Comparison of ENCODE assay signal across 15 cellular contexts in the genomic region with DNA sequence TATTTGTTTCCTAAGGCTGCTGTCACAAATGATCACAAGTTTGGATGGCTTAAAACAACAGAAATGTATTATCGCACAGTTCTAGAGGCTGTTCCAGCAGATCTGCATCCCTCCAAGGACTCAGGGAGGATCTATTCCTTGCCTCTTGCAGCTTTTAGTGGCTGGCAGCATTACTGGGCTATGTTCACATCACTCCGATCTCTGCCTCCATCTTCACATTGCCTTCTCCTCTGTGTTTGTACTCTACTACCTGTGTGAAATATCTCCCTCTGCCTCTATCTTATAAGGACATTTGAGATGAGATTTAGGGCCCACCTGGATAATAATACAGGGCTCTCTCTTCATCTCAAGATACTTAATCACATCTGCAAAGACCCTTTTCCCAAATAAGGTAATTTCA. TPM values are rescaled to one million over a fixed set of nuclear protein-coding genes. Genes with fewer than 3 reads are reported as not detected.
DNase-seq lines count a peak whose midpoint lies in the region; ATAC-seq and TF ChIP-seq lines count a peak whose summit lies in the region.
"Had no signal": no experiment of that assay in that cellular context is flagged by ENCODE, and none has a peak within 500 bp of the region (broad histone marks: within the 10 kb centered on the region; RNA-seq: fewer than 3 reads in every experiment).

No MANE protein-coding gene starts in this region.

- intact Hi-C loops in left ventricle myocardium inferior (cut with micrococcal nuclease): no loop called here
- intact Hi-C loops in heart right ventricle (cut with DNase I): no loop called here
- intact Hi-C loops in uterus (cut with DNase I; ENCODE audit: low total_unique reads): no loop called here
- intact Hi-C loops in colonic mucosa (cut with DNase I): no loop called here

- H3K36me3 Mint-ChIP-seq in activated naive CD8-positive, alpha-beta T cell treated with anti-CD3 and anti-CD28 coated beads for 36 hours: peaks cover 75% of the 10 kb centered on the region
- peaks cover 17% of the 10 kb centered on the region for H3K36me3 Mint-ChIP-seq in natural killer cell treated with Interleukin-12 subunit alpha and Interleukin-12 subunit beta and Interleukin-15 and Interleukin-18, amount 100 ng/mL, for 72 hours

- no peaks in the 10 kb centered on the region for H3K4me1 ChIP-seq in left ventricle myocardium inferior
- peaks cover 0 to 7% (median 0%) of the 10 kb centered on the region in 9 donors for H3K4me1 ChIP-seq in heart right ventricle
- no peaks in the 10 kb centered on the region for H3K4me1 ChIP-seq in uterus
- no peaks in the 10 kb centered on the region for H3K4me1 ChIP-seq in colonic mucosa
- H3K4me1 ChIP-seq: lower lobe of right lung had no signal

- DNase-seq in left ventricle myocardium inferior: no peak
- no peak for DNase-seq in heart right ventricle
- DNase-seq in activated naive CD8-positive, alpha-beta T cell treated with anti-CD3 and anti-CD28 coated beads for 36 hours: no peak
- no peak for DNase-seq in natural killer cell treated with Interleukin-12 subunit alpha and Interleukin-12 subunit beta and Interleukin-15 and Interleukin-18, amount 100 ng/mL, for 72 hours (ENCODE audit: low spot score)
- DNase-seq in uterus: no peak
- DNase-seq in colonic mucosa: no peak
- no peak for DNase-seq in H7
- DNase-seq in RPMI8226: no peak
- DNase-seq: activated effector memory CD4-positive, alpha-beta T cell treated with Interleukin-2 at 50 U/mL for 16 hours; lower lobe of right lung; NCI-H2081; NCI-H82; SHP77 had no signal

- WGBS in heart right ventricle, 2 donors: 88 to 91% methylated on average over 2 of the region's 2 CpGs

- peaks cover 49% of the 10 kb centered on the region for H3K4me1 Mint-ChIP-seq in activated naive CD8-positive, alpha-beta T cell treated with anti-CD3 and anti-CD28 coated beads for 36 hours
- peaks cover 6 to 13% of the 10 kb centered on the region in 2 donors for H3K4me1 Mint-ChIP-seq in natural killer cell treated with Interleukin-12 subunit alpha and Interleukin-12 subunit beta and Interleukin-15 and Interleukin-18, amount 100 ng/mL, for 72 hours (ENCODE audit: low read depth in 2 of 2)

- TF ChIP-seq CTCF in left ventricle myocardium inferior (IDR thresholded peaks at IDR 0.05; ENCODE audit: borderline replicate concordance): no peak
- no peak for TF ChIP-seq CTCF in heart right ventricle (IDR thresholded peaks at IDR 0.05)
- no peak for TF ChIP-seq CTCF in uterus (IDR thresholded peaks at IDR 0.05)
- no peak for TF ChIP-seq CTCF in colonic mucosa (IDR thresholded peaks at IDR 0.05)

- no peak overlapping the region for H3K9ac ChIP-seq in colonic mucosa (ENCODE audit: low read depth in 2 of 2, low read length in 2 of 2)

- peak overlapping the region; percentile 91 for H3K27ac Mint-ChIP-seq in activated naive CD8-positive, alpha-beta T cell treated with anti-CD3 and anti-CD28 coated beads for 36 hours
- H3K27ac Mint-ChIP-seq in natural killer cell treated with Interleukin-12 subunit alpha and Interleukin-12 subunit beta and Interleukin-15 and Interleukin-18, amount 100 ng/mL, for 72 hours: peak overlapping the region in 1 of 2 donors; percentile 89

- H3K4me3 ChIP-seq in left ventricle myocardium inferior (peak overlapping the region; percentile 27), heart right ventricle (peak overlapping the region in 5 of 10 donors; percentile 14 to 37 (median 24)), uterus (peak overlapping the region; percentile 5 to 11), colonic mucosa (no peak overlapping the region), H7 (ENCODE audit: insufficient read depth, low read depth, low read length) (no peak overlapping the region)
- H3K4me3 ChIP-seq: lower lobe of right lung had no signal

- no peak for ATAC-seq in heart right ventricle
- no peak for ATAC-seq in natural killer cell treated with Interleukin-12 subunit alpha and Interleukin-12 subunit beta and Interleukin-15 and Interleukin-18, amount 100 ng/mL, for 72 hours
- ATAC-seq: lower lobe of right lung had no signal

- peak overlapping the region; percentile 0 for H3K27ac ChIP-seq in left ventricle myocardium inferior (replicated peaks)
- peak overlapping the region in 4 of 10 donors; percentile 21 to 60 (median 44) for H3K27ac ChIP-seq in heart right ventricle
- peak overlapping the region; percentile 77 to 90 for H3K27ac ChIP-seq in uterus
- no peak overlapping the region for H3K27ac ChIP-seq in colonic mucosa
- H3K27ac ChIP-seq: HL-60, lower lobe of right lung, VCaP had no signal

- H3K4me3 Mint-ChIP-seq in activated naive CD8-positive, alpha-beta T cell treated with anti-CD3 and anti-CD28 coated beads for 36 hours: peak overlapping the region; percentile 51
- H3K4me3 Mint-ChIP-seq in natural killer cell treated with Interleukin-12 subunit alpha and Interleukin-12 subunit beta and Interleukin-15 and Interleukin-18, amount 100 ng/mL, for 72 hours: peak overlapping the region; percentile 21

- no peaks in the 10 kb centered on the region for H3K27me3 Mint-ChIP-seq in activated naive CD8-positive, alpha-beta T cell treated with anti-CD3 and anti-CD28 coated beads for 36 hours
- no peaks in the 10 kb centered on the region for H3K27me3 Mint-ChIP-seq in natural killer cell treated with Interleukin-12 subunit alpha and Interleukin-12 subunit beta and Interleukin-15 and Interleukin-18, amount 100 ng/mL, for 72 hours

- H3K36me3 ChIP-seq in left ventricle myocardium inferior: no peaks in the 10 kb centered on the region
- H3K36me3 ChIP-seq in heart right ventricle: peaks cover 0 to 27% (median 0%) of the 10 kb centered on the region in 9 donors
- no peaks in the 10 kb centered on the region for H3K36me3 ChIP-seq in uterus
- no peaks in the 10 kb centered on the region for H3K36me3 ChIP-seq in colonic mucosa
- H3K36me3 ChIP-seq in H7 (replicated peaks; ENCODE audit: control insufficient read depth, insufficient read depth, low read length): peaks cover 31% of the 10 kb centered on the region
- H3K36me3 ChIP-seq: lower lobe of right lung had no signal

- H3K9me3 Mint-ChIP-seq in activated naive CD8-positive, alpha-beta T cell treated with anti-CD3 and anti-CD28 coated beads for 36 hours: no peaks in the 10 kb centered on the region
- H3K9me3 Mint-ChIP-seq in natural killer cell treated with Interleukin-12 subunit alpha and Interleukin-12 subunit beta and Interleukin-15 and Interleukin-18, amount 100 ng/mL, for 72 hours: no peaks in the 10 kb centered on the region

- no peak for TF ChIP-seq POLR2A in uterus (IDR thresholded peaks at IDR 0.05)

- H3K27me3 ChIP-seq in left ventricle myocardium inferior (ENCODE audit: low read depth): no peaks in the 10 kb centered on the region
- H3K27me3 ChIP-seq in heart right ventricle: no peaks in the 10 kb centered on the region
- H3K27me3 ChIP-seq in uterus: no peaks in the 10 kb centered on the region
- no peaks in the 10 kb centered on the region for H3K27me3 ChIP-seq in colonic mucosa
- no peaks in the 10 kb centered on the region for H3K27me3 ChIP-seq in H7 (ENCODE audit: control insufficient read depth, insufficient read depth, low read length)

- no peaks in the 10 kb centered on the region for H3K9me3 ChIP-seq in left ventricle myocardium inferior (replicated peaks)
- H3K9me3 ChIP-seq in heart right ventricle: no peaks in the 10 kb centered on the region
- H3K9me3 ChIP-seq in uterus: no peaks in the 10 kb centered on the region
- no peaks in the 10 kb centered on the region for H3K9me3 ChIP-seq in colonic mucosa
- H3K9me3 ChIP-seq: lower lobe of right lung had no signal

RNA-seq across cellular contexts. Expression of a gene that starts 18.9 kb away (rescaled TPM):
- total RNA-seq in left ventricle myocardium inferior (0.55 TPM), heart right ventricle (1 to 10 TPM in 1 of 10 donors, under 1 TPM in 7, not detected in 2; 0.17 to 2.7 (median 0.34) TPM), uterus (10 to 100 TPM in 1 of 4 donors, 1 to 10 TPM in 1, under 1 TPM in 2; 0.26 to 21.2 (median 0.80) TPM), colonic mucosa (10 to 100 TPM in 1 of 2 donors, 1 to 10 TPM in 1; 6.8 to 27.6 TPM)
- polyA plus RNA-seq in heart right ventricle: under 1 TPM; 0.33 to 0.88 TPM
- 10 to 100 TPM; 81.6 to 89.7 TPM for total RNA-seq in activated naive CD8-positive, alpha-beta T cell treated with anti-CD3 and anti-CD28 coated beads for 36 hours
- total RNA-seq in natural killer cell treated with Interleukin-12 subunit alpha and Interleukin-12 subunit beta and Interleukin-15 and Interleukin-18, amount 100 ng/mL, for 72 hours: 10 to 100 TPM; 24.5 to 52.3 TPM
- 40.9 and 59.3 TPM in 2 replicates for total RNA-seq in H7 (2014; rRNA removed; shearing (Covaris generic))

RNA-seq across cellular contexts. Expression of a gene that starts 19.0 kb away (rescaled TPM):
- total RNA-seq in left ventricle myocardium inferior (7.8 TPM), heart right ventricle (1 to 10 TPM; 3.9 to 9.9 (median 5.4) TPM), uterus (10 to 100 TPM in 3 of 4 donors, 1 to 10 TPM in 1; 6.7 to 22.9 (median 18.5) TPM), colonic mucosa (1 to 10 TPM; 7.2 to 8.2 TPM)
- polyA plus RNA-seq in heart right ventricle: 1 to 10 TPM; 4.2 to 6.0 TPM
- 10 to 100 TPM; 20.4 to 22.2 TPM for total RNA-seq in activated naive CD8-positive, alpha-beta T cell treated with anti-CD3 and anti-CD28 coated beads for 36 hours
- total RNA-seq in natural killer cell treated with Interleukin-12 subunit alpha and Interleukin-12 subunit beta and Interleukin-15 and Interleukin-18, amount 100 ng/mL, for 72 hours: 10 to 100 TPM; 17.5 to 22.3 TPM
- total RNA-seq in H7 (2014; rRNA removed; shearing (Covaris generic)): 12.1 and 12.6 TPM in 2 replicates

Comparison
In these comparisons a context has a peak if more than half of its experiments do, and no peak if none do; other contexts are left out.
1. H3K4me3 ChIP-seq: peak in left ventricle myocardium inferior (single experiment) and uterus (2 of 2); none in colonic mucosa (single experiment) and H7 (single experiment).